In the genomic region with DNA sequence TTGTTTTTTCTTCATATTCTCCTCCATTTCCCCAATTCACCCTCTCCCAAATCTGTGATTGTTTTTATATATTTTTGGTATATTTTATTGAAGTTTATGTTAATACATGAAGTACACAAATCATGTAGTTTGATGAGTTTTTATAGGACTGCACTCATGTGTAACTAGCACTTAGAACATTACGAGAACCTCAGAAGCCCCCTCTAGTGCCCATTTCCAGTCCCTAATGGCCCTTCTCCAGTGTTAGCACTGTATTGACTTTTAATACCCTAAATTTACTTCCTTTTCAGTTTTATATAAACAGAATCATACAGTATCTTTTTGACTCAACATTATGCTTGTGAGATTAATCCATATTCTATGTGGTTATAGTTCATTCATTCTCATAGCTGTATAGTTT, we compare ENCODE assay signal across 22 cellular contexts. TPM values are rescaled to one million over a fixed set of nuclear protein-coding genes. Genes with fewer than 3 reads are reported as not detected.
DNase-seq lines count a peak whose midpoint lies in the region; ATAC-seq and TF ChIP-seq lines count a peak whose summit lies in the region.
"Had no signal": no experiment of that assay in that cellular context is flagged by ENCODE, and none has a peak within 500 bp of the region (broad histone marks: within the 10 kb centered on the region; RNA-seq: fewer than 3 reads in every experiment).

No MANE protein-coding gene starts in this region.

- H4K20me1 ChIP-seq in DND-41 (ENCODE audit: insufficient read depth, low read length) = no peaks in the 10 kb centered on the region
- H4K20me1 ChIP-seq: BLaER1 had no signal

- no peaks in the 10 kb centered on the region for H3K9me3 Mint-ChIP-seq in HFFc6
- H3K9me3 Mint-ChIP-seq: effector memory CD8-positive, alpha-beta T cell; T-cell had no signal

- H3K4me1 Mint-ChIP-seq in HFFc6 (ENCODE audit: low read depth) (no peaks in the 10 kb centered on the region), T-helper 17 cell (peaks cover 2% of the 10 kb centered on the region)
- H3K4me1 Mint-ChIP-seq: T-cell had no signal

- H3K36me3 Mint-ChIP-seq in HFFc6 (ENCODE audit: low read depth) = peaks cover 8% of the 10 kb centered on the region; the same call in 1 of the 2 replicates
- H3K36me3 Mint-ChIP-seq in T-helper 17 cell (ENCODE audit: low read depth) = peaks cover 4% of the 10 kb centered on the region
- H3K36me3 Mint-ChIP-seq: T-cell had no signal

- no peak overlapping the region for H2AFZ ChIP-seq in DND-41 (ENCODE audit: low read depth, low read length)

- no peak overlapping the region for H3K4me3 ChIP-seq in DND-41 (ENCODE audit: low read depth in 1 of 2, low read length in 2 of 2)
- no peak overlapping the region for H3K4me3 ChIP-seq in RWPE2 (ENCODE audit: severe bottlenecking)
- H3K4me3 ChIP-seq in kidney epithelial cell (ENCODE audit: low read depth, low read length) = no peak overlapping the region
- H3K4me3 ChIP-seq: BLaER1, left lung, mucosa of descending colon, skin epidermis, tibial artery had no signal

- H3K36me3 ChIP-seq in DND-41 (ENCODE audit: insufficient read depth, low read length) (peaks cover 8% of the 10 kb centered on the region; the same call in 1 of the 2 replicates), RWPE2 (ENCODE audit: low read depth) (peaks cover 30% of the 10 kb centered on the region), kidney epithelial cell (ENCODE audit: control insufficient read depth, insufficient read depth, low read length) (no peaks in the 10 kb centered on the region)
- H3K36me3 ChIP-seq: BLaER1, left lung had no signal

- H3K27ac Mint-ChIP-seq in HFFc6 = no peak overlapping the region
- H3K27ac Mint-ChIP-seq in T-helper 17 cell = no peak overlapping the region
- H3K27ac Mint-ChIP-seq: effector memory CD8-positive, alpha-beta T cell; T-cell had no signal

- no peaks in the 10 kb centered on the region for H3K9me3 ChIP-seq in DND-41 (ENCODE audit: insufficient read depth, low read length, severe bottlenecking)
- no peaks in the 10 kb centered on the region for H3K9me3 ChIP-seq in RWPE2 (ENCODE audit: severe bottlenecking)
- no peaks in the 10 kb centered on the region for H3K9me3 ChIP-seq in T-helper 17 cell (ENCODE audit: control insufficient read depth, low read length, poor library complexity, severe bottlenecking)
- H3K9me3 ChIP-seq: BLaER1, left lung, mucosa of descending colon, tibial artery had no signal

- DNase-seq in DND-41 = no peak
- DNase-seq in HFFc6 = no peak
- DNase-seq in RWPE2 (ENCODE audit: low spot score) = no peak
- no peak for DNase-seq in kidney epithelial cell (ENCODE audit: low read depth)
- DNase-seq in T-helper 17 cell = no peak
- DNase-seq: activated CD8-positive, alpha-beta memory T cell treated with anti-CD3 and anti-CD28 coated beads for 24 hours; central memory CD4-positive, alpha-beta T cell; effector memory CD8-positive, alpha-beta T cell; foreskin fibroblast; left lung; mucosa of descending colon; NCI-H187 treated with DMSO at 0.1 percent for 48 hours; NCI-H524 treated with DMSO at 0.1 percent for 48 hours; T-cell; tibial artery had no signal

- H3K27me3 ChIP-seq in DND-41 (ENCODE audit: insufficient read depth, low read length, poor library complexity) (no peaks in the 10 kb centered on the region), RWPE2 (ENCODE audit: insufficient read depth, poor library complexity, severe bottlenecking) (no peaks in the 10 kb centered on the region), kidney epithelial cell (ENCODE audit: control insufficient read depth, insufficient read depth, low read length) (no peaks in the 10 kb centered on the region)
- H3K27me3 ChIP-seq: BLaER1, left lung, tibial artery had no signal

- TF ChIP-seq CTCF in DND-41 (IDR thresholded peaks at IDR 0.05; ENCODE audit: borderline replicate concordance, extremely low read depth, low read length, poor library complexity, severe bottlenecking) (peak; percentile 37), HFFc6 (IDR thresholded peaks at IDR 0.05) (peak; percentile 43), RWPE2 (IDR thresholded peaks at IDR 0.05; ENCODE audit: poor library complexity, severe bottlenecking) (peak; percentile 15), kidney epithelial cell (IDR thresholded peaks at IDR 0.05; ENCODE audit: insufficient read depth, low read length, poor library complexity, severe bottlenecking) (peak; percentile 22)

- no peaks in the 10 kb centered on the region for H3K27me3 Mint-ChIP-seq in HFFc6 (ENCODE audit: insufficient read depth)
- no peaks in the 10 kb centered on the region for H3K27me3 Mint-ChIP-seq in T-helper 17 cell
- H3K27me3 Mint-ChIP-seq: effector memory CD8-positive, alpha-beta T cell; T-cell had no signal

- no peaks in the 10 kb centered on the region for H3K4me1 ChIP-seq in DND-41 (ENCODE audit: insufficient read depth, low read length)
- H3K4me1 ChIP-seq in RWPE2 (ENCODE audit: insufficient read depth, poor library complexity, severe bottlenecking) = no peaks in the 10 kb centered on the region
- H3K4me1 ChIP-seq: BLaER1, left lung, tibial artery had no signal

- no peak for ATAC-seq in DND-41 (ENCODE audit: insufficient read depth, low read depth)
- ATAC-seq in RWPE2 (ENCODE audit: low read depth) = no peak
- no peak for ATAC-seq in GM19328 (IDR thresholded peaks at IDR 0.05; ENCODE audit: unreplicated experiment)
- ATAC-seq in HG03025 (IDR thresholded peaks at IDR 0.05; ENCODE audit: low FRiP score, unreplicated experiment) = no peak
- ATAC-seq in T-helper 17 cell = no peak
- ATAC-seq in GM18909 (IDR thresholded peaks at IDR 0.05; ENCODE audit: poor library complexity, unreplicated experiment) = no peak
- ATAC-seq: effector memory CD8-positive, alpha-beta T cell; left lung; mucosa of descending colon; Panc1; T-cell had no signal

- H3K4me3 Mint-ChIP-seq in HFFc6 = no peak overlapping the region
- no peak overlapping the region for H3K4me3 Mint-ChIP-seq in T-helper 17 cell
- H3K4me3 Mint-ChIP-seq: effector memory CD8-positive, alpha-beta T cell; T-cell had no signal

- no peak overlapping the region for H3K4me2 ChIP-seq in DND-41 (ENCODE audit: insufficient read depth, low read length)
- H3K4me2 ChIP-seq: BLaER1 had no signal

- no peaks in the 10 kb centered on the region for H3K79me2 ChIP-seq in DND-41 (ENCODE audit: insufficient read depth, low read length)

- no peak overlapping the region for H3K9ac ChIP-seq in DND-41 (ENCODE audit: low read depth, low read length)
- H3K9ac ChIP-seq: BLaER1 had no signal

- H3K27ac ChIP-seq in DND-41 (ENCODE audit: low read length) (no peak overlapping the region), RWPE2 (ENCODE audit: poor library complexity, severe bottlenecking) (no peak overlapping the region)
- H3K27ac ChIP-seq: BLaER1, left lung, skin epidermis, tibial artery, VCaP had no signal

RNA-seq across cellular contexts. Expression of a gene that starts 18.5 kb away (rescaled TPM):
- total RNA-seq in HFFc6 (2021; fragmentation: NEBNext Ultra II Directional; extraction: Animal tissue kit (Norgen Biotek cat#: 25700)) = 10 to 100 TPM; 27.6 to 35.5 (median 30.8) TPM
- total RNA-seq in kidney epithelial cell (16.9 and 39.7 TPM in 2 replicates), T-helper 17 cell (1 to 10 TPM; 9.2 to 9.3 TPM)
